Comparison of ENCODE assay signal across 9 cellular contexts in the genomic region with DNA sequence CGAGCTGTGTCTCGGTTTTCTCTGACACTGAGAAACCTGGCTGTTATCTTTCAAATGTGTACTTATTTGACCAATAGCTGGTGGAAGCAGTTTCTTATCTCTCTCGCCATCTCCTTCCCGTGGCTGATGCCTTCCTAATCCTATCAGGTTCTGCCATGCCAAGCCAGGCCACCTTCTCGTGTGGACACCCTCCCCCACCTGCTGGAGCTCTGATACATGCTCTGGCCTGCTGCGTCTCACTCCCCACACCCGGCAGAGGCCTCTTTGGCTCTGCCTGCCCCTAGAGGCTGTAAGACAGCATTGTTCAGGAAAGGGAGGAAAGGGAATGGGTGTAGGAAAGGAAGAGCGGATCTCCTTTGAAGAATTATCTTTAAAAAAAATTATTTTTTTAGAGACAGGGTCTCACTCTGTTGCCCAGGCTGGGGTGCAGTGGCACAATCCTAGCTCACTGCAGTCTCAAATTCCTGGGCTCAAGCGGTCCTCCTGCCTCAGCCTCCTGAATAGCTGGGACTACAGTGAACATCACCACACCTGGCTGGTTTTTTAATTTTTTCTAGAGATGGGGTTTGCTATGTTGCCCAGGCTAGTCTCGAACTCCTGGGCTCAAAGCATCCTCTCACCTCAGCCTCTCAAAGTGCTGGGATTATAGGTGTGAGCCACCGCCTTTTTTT. TPM values are rescaled to one million over a fixed set of nuclear protein-coding genes. Genes with fewer than 3 reads are reported as not detected.
A peak's percentile ranks its signal among the peaks of the same experiment; 100 is the strongest.
DNase-seq lines count a peak whose midpoint lies in the region; ATAC-seq, FAIRE-seq and TF ChIP-seq lines count a peak whose summit lies in the region.
"Had no signal": no experiment of that assay in that cellular context is flagged by ENCODE, and none has a peak within 500 bp of the region (broad histone marks: within the 10 kb centered on the region; RNA-seq: fewer than 3 reads in every experiment).

No MANE protein-coding gene starts in this region.

- POLR2A ChIA-PET in HepG2 (lab: Yijun Ruan, JAX), result interaction anchor here (0.6 to 2.6 kb wide), 10 partner anchors 8 to 501 kb away, joined by 3 to 8 read pairs (median 4); a partner anchor contains a TSS

- DNase-seq in Caki2 (ENCODE audit: low read depth), result peak; percentile 80
- DNase-seq in HFFc6, result peak; percentile 77
- DNase-seq in NCI-H69 (lab: John Stamatoyannopoulos, UW), result peak; percentile 78
- peak; percentile 69 for DNase-seq in mammary epithelial cell
- DNase-seq in HepG2 (ENCODE audit: low spot score), result peak; percentile 81
- peak; percentile 34 to 69 for DNase-seq in tibial artery

- TF ChIP-seq POLR2A in HepG2 (IDR thresholded peaks at IDR 0.05; ENCODE audit: insufficient read depth in 1 of 2, low read depth in 2 of 2, low read length in 2 of 2), result no peak

- TF ChIP-seq CTCF in HFFc6 (IDR thresholded peaks at IDR 0.05), result peak; percentile 78
- peak; percentile 72 to 90 for TF ChIP-seq CTCF in mammary epithelial cell (conservative IDR thresholded peaks at IDR 0.05 in 1 of 2, IDR thresholded peaks at IDR 0.05 in 1 of 2; ENCODE audit: extremely low read depth in 1 of 2, insufficient read depth in 1 of 2, low read depth in 1 of 2, low read length in 2 of 2)
- TF ChIP-seq CTCF in HepG2 (CRISPR knock-in tag; IDR thresholded peaks at IDR 0.05), result peak; percentile 76
- peak; percentile 50 to 51 for TF ChIP-seq CTCF in tibial artery (IDR thresholded peaks at IDR 0.05)

- in situ Hi-C loops in Caki2 (cut with HindIII; ENCODE audit: low pct_unique_long_range_greater_than_20kb, low sequenced_read_pairs) (no loop called here), mammary epithelial cell (cut with MboI; ENCODE audit: low sequenced_read_pairs in 2 of 2) (loop anchor here (10.0 to 25.0 kb wide), 3 partner anchors 267 to 423 kb away; a partner anchor contains a TSS), HepG2 (cut with HindIII; ENCODE audit: extremely low pct_ligation_motif_present, low pct_unique_long_range_greater_than_20kb) (loop anchor here (10.0 kb wide), 1 partner anchor 423 kb away; a partner anchor contains a TSS)

- TF ChIP-seq RAD21 in HepG2 (CRISPR knock-in tag; IDR thresholded peaks at IDR 0.05), result peak; percentile 78

- WGBS in mammary epithelial cell (ENCODE audit: low coverage, missing lambda C conversion rate), result 32% methylated on average over 11 of the region's 11 CpGs
- 25% methylated on average over 11 of the region's 11 CpGs for WGBS in HepG2 (ENCODE audit: low lambda C conversion rate)

- H3K27ac ChIP-seq in mammary epithelial cell (ENCODE audit: insufficient read depth, low read depth, low read length) (peak overlapping the region; percentile 75), HepG2 (ENCODE audit: extremely low read length, insufficient read depth, low read length) (no peak overlapping the region), tibial artery (peak overlapping the region; percentile 66 to 80)

- H3K4me3 ChIP-seq in mammary epithelial cell (replicated peaks in 1 of 3; ENCODE audit: insufficient read depth in 1 of 3, low read depth in 2 of 3, low read length in 3 of 3) (no peak overlapping the region), HepG2 (replicated peaks in 1 of 3; ENCODE audit: insufficient read depth in 1 of 3, low read depth in 2 of 3, low read length in 3 of 3) (0 out of 6 replicates have a peak overlapping the region, but pooled peaks of 1 of the 3 experiments have one; percentile 29), tibial artery (no peak overlapping the region)

- H3K4me3 Mint-ChIP-seq in HFFc6, result peak overlapping the region; percentile 38

- TF ChIP-seq EP300 in HepG2 (IDR thresholded peaks at IDR 0.05; ENCODE audit: low read depth in 2 of 2, low read length in 2 of 2), result no peak
- TF ChIP-seq EP300 in HepG2 (CRISPR knock-in tag; IDR thresholded peaks at IDR 0.05; ENCODE audit: borderline replicate concordance), result no peak

- peaks cover 52% of the 10 kb centered on the region for H3K4me1 Mint-ChIP-seq in HFFc6 (ENCODE audit: low read depth)

- FAIRE-seq in HepG2 (lab: Jason Lieb, UNC), result peak; percentile 46

- no peak overlapping the region for H3K9ac ChIP-seq in mammary epithelial cell (ENCODE audit: insufficient read depth, low read length)
- H3K9ac ChIP-seq in HepG2 (ENCODE audit: insufficient read depth, low read depth, low read length), result no peak overlapping the region

- H3K4me2 ChIP-seq in mammary epithelial cell (ENCODE audit: insufficient read depth, low read depth, low read length) (peak overlapping the region; percentile 58), HepG2 (ENCODE audit: low read depth, low read length) (peak overlapping the region; percentile 52)

- BruUV-seq in mammary epithelial cell (replicated peaks; lab: Mats Ljungman, UMichigan), result no TSS peak
- no TSS peak for BruUV-seq in HepG2 (replicated peaks; lab: Mats Ljungman, UMichigan)

- H3K79me2 ChIP-seq in mammary epithelial cell (ENCODE audit: insufficient read depth, low read length) (peaks cover 25% of the 10 kb centered on the region), HepG2 (ENCODE audit: insufficient read depth, low read length) (peaks cover 8% of the 10 kb centered on the region)

- dilution Hi-C loops in mammary epithelial cell (cut with HindIII; ENCODE audit: low sequenced_read_pairs), result loop anchor here (5.0 to 25.0 kb wide), 5 partner anchors 73 to 487 kb away; a partner anchor contains a TSS

- H3K36me3 ChIP-seq in mammary epithelial cell (ENCODE audit: insufficient read depth, low read length), result no peaks in the 10 kb centered on the region
- no peaks in the 10 kb centered on the region for H3K36me3 ChIP-seq in HepG2 (replicated peaks in 1 of 2; ENCODE audit: control insufficient read depth in 1 of 2, insufficient read depth in 2 of 2, low read length in 2 of 2)
- peaks cover 0 to 10% (median 0%) of the 10 kb centered on the region in 3 donors for H3K36me3 ChIP-seq in tibial artery

- H3K4me1 ChIP-seq in mammary epithelial cell (ENCODE audit: insufficient read depth, low read length) (peaks cover 40% of the 10 kb centered on the region), HepG2 (ENCODE audit: insufficient read depth, low read length) (peaks cover 53% of the 10 kb centered on the region), tibial artery (peaks cover 5 to 53% (median 50%) of the 10 kb centered on the region in 4 donors)

- peak overlapping the region; percentile 69 for H2AFZ ChIP-seq in mammary epithelial cell (ENCODE audit: low read depth, low read length)
- H2AFZ ChIP-seq in HepG2 (ENCODE audit: low read length), result no peak overlapping the region

- CTCF ChIA-PET in mammary epithelial cell (lab: Charles Lee; ENCODE audit: low non-redundant PET), result interaction anchor here (0.6 to 1.1 kb wide), 9 partner anchors 8 to 467 kb away, joined by 3 to 14 read pairs (median 4); a partner anchor contains a TSS
- CTCF ChIA-PET in HepG2 (lab: Yijun Ruan, JAX; ENCODE audit: low intra/inter-chr PET ratio, low total read pairs), result interaction anchor here (1.3 kb wide), 1 partner anchor 9 kb away, joined by 5 read pairs; a partner anchor contains a TSS

- H3K9me3 Mint-ChIP-seq in HFFc6, result no peaks in the 10 kb centered on the region

- H4K20me1 ChIP-seq in mammary epithelial cell (ENCODE audit: insufficient read depth, low read length), result no peaks in the 10 kb centered on the region
- peaks cover 23% of the 10 kb centered on the region for H4K20me1 ChIP-seq in HepG2 (ENCODE audit: insufficient read depth, low read length)

- ATAC-seq in HepG2, result peak; percentile 90
- no peak for ATAC-seq in HG02973 (IDR thresholded peaks at IDR 0.05; ENCODE audit: unreplicated experiment)
- no peak for ATAC-seq in HG02981 (IDR thresholded peaks at IDR 0.05; ENCODE audit: unreplicated experiment)

- intact Hi-C loops in mammary epithelial cell (cut with micrococcal nuclease) (loop anchor here (2.0 to 5.0 kb wide), 2 partner anchors 245 to 415 kb away; no protein-coding TSS in a partner anchor), HepG2 (cut with micrococcal nuclease; ENCODE audit: unreplicated experiment) (no loop called here), tibial artery (cut with DNase I; ENCODE audit: low total_unique reads) (loop anchor here (10.0 kb wide), 1 partner anchor 423 kb away; a partner anchor contains a TSS)

- H3K36me3 Mint-ChIP-seq in HFFc6 (ENCODE audit: low read depth), result no peaks in the 10 kb centered on the region

- peak overlapping the region; percentile 93 for H3K27ac Mint-ChIP-seq in HFFc6

- H3K9me3 ChIP-seq in mammary epithelial cell (replicated peaks; ENCODE audit: insufficient read depth, low read length) (no peaks in the 10 kb centered on the region), HepG2 (ENCODE audit: low read length) (no peaks in the 10 kb centered on the region), tibial artery (no peaks in the 10 kb centered on the region)

- no peaks in the 10 kb centered on the region; the same call in 1 of the 2 replicates for H3K27me3 Mint-ChIP-seq in HFFc6 (ENCODE audit: insufficient read depth)

- H3K27me3 ChIP-seq in mammary epithelial cell (ENCODE audit: insufficient read depth, low read length) (no peaks in the 10 kb centered on the region), HepG2 (ENCODE audit: control insufficient read depth in 1 of 2, insufficient read depth in 2 of 2, low read length in 2 of 2) (no peaks in the 10 kb centered on the region), tibial artery (no peaks in the 10 kb centered on the region)

RNA-seq across cellular contexts. Expression of a gene that starts 7.5 kb away (rescaled TPM):
- total RNA-seq in Caki2 (2014; rRNA removed; shearing (Covaris generic); ENCODE audit: low replicate concordance), result 19.3 and 22.5 TPM in 2 replicates
- total RNA-seq in HFFc6 (2021; fragmentation: NEBNext Ultra II Directional; extraction: Animal tissue kit (Norgen Biotek cat#: 25700)), result 10 to 100 TPM in 2 of 6 experiments, 1 to 10 TPM in 4; 7.6 to 11.8 (median 9.3) TPM
- total RNA-seq in mammary epithelial cell (10 to 100 TPM in 1 of 2 donors, 1 to 10 TPM in 1; 8.7 to 10.7 TPM), HepG2 (2016; rRNA removed; fragmentation: Illumina TruSeq; extraction: Trizol) (13.0 and 22.3 TPM in 2 replicates)
- polyA plus RNA-seq in mammary epithelial cell (6.4 TPM), HepG2 (2011; rRNA removed) (10.8 and 11.9 TPM in 2 replicates)
- 9.8 TPM for polyA minus RNA-seq in mammary epithelial cell
- total RNA-seq in HepG2 (2016; cell fraction: cytosol; rRNA removed; fragmentation: Illumina TruSeq; extraction: Trizol; ENCODE audit: low read depth), result 2.5 and 3.1 TPM in 2 replicates
- 10.7 and 21.4 TPM in 2 replicates for total RNA-seq in HepG2 (2016; cell fraction: insoluble cytoplasmic fraction; rRNA removed; fragmentation: Illumina TruSeq; extraction: Trizol)
- total RNA-seq in HepG2 (2016; cell fraction: membrane; rRNA removed; fragmentation: Illumina TruSeq; extraction: Trizol), result 5.2 and 6.5 TPM in 2 replicates
- total RNA-seq in HepG2 (2016; cell fraction: nucleus; rRNA removed; fragmentation: Illumina TruSeq; extraction: Trizol), result 20.2 and 21.0 TPM in 2 replicates
- 6.1 and 8.8 TPM in 2 replicates for polyA plus RNA-seq in HepG2 (2011; cell fraction: cytosol; rRNA removed)
- polyA plus RNA-seq in HepG2 (2011; cell fraction: nucleus; rRNA removed), result 83.4 and 108 TPM in 2 replicates
- polyA plus RNA-seq in HepG2 (2012), result 6.3 and 9.1 TPM in 2 replicates
- 1.9 and 2.5 TPM in 2 replicates for polyA plus RNA-seq in HepG2 (2016; cell fraction: cytosol; fragmentation: Illumina TruSeq; extraction: Trizol; ENCODE audit: low read depth)
- 13.4 and 15.6 TPM in 2 replicates for polyA plus RNA-seq in HepG2 (2016; cell fraction: insoluble cytoplasmic fraction; fragmentation: Illumina TruSeq; extraction: Trizol; ENCODE audit: low read depth)
- 3.6 and 4.2 TPM in 2 replicates for polyA plus RNA-seq in HepG2 (2016; cell fraction: membrane; fragmentation: Illumina TruSeq; extraction: Trizol; ENCODE audit: low read depth)
- polyA plus RNA-seq in HepG2 (2016; cell fraction: nucleus; fragmentation: Illumina TruSeq; extraction: Trizol; ENCODE audit: insufficient read depth, low read depth), result 51.3 and 57.5 TPM in 2 replicates
- 7.1 and 29.7 TPM in 2 replicates for polyA minus RNA-seq in HepG2 (2011; rRNA and poly(A)+ RNA removed; ENCODE audit: low replicate concordance)
- polyA minus RNA-seq in HepG2 (2011; cell fraction: cytosol; rRNA and poly(A)+ RNA removed), result 6.3 and 6.8 TPM in 2 replicates
- 19.5 and 24.3 TPM in 2 replicates for polyA minus RNA-seq in HepG2 (2011; cell fraction: nucleus; rRNA and poly(A)+ RNA removed)

RNA-seq across cellular contexts. Expression of a gene that starts 9.2 kb away (rescaled TPM):
- total RNA-seq in Caki2 (2014; rRNA removed; shearing (Covaris generic); ENCODE audit: low replicate concordance), result 0.47 and 1.4 TPM in 2 replicates
- total RNA-seq in HFFc6 (2021; fragmentation: NEBNext Ultra II Directional; extraction: Animal tissue kit (Norgen Biotek cat#: 25700)), result under 1 TPM; 0.14 to 0.47 (median 0.23) TPM
- under 1 TPM; 0.09 to 0.17 TPM for total RNA-seq in mammary epithelial cell
- polyA plus RNA-seq in mammary epithelial cell, result 0.06 TPM
- not detected for polyA minus RNA-seq in mammary epithelial cell
- not detected in 2 replicates for total RNA-seq in HepG2 (2016; rRNA removed; fragmentation: Illumina TruSeq; extraction: Trizol)
- total RNA-seq in HepG2 (2016; cell fraction: cytosol; rRNA removed; fragmentation: Illumina TruSeq; extraction: Trizol; ENCODE audit: low read depth), result 0.20 TPM in 1 of 2 replicates, not detected in the other
- total RNA-seq in HepG2 (2016; cell fraction: insoluble cytoplasmic fraction; rRNA removed; fragmentation: Illumina TruSeq; extraction: Trizol), result not detected in 2 replicates
- total RNA-seq in HepG2 (2016; cell fraction: membrane; rRNA removed; fragmentation: Illumina TruSeq; extraction: Trizol), result not detected in 2 replicates
- total RNA-seq in HepG2 (2016; cell fraction: nucleus; rRNA removed; fragmentation: Illumina TruSeq; extraction: Trizol), result not detected in 2 replicates
- 0.03 and 0.04 TPM in 2 replicates for polyA plus RNA-seq in HepG2 (2011; rRNA removed)
- 0.04 TPM in 1 of 2 replicates, not detected in the other for polyA plus RNA-seq in HepG2 (2011; cell fraction: cytosol; rRNA removed)
- not detected in 2 replicates for polyA plus RNA-seq in HepG2 (2011; cell fraction: nucleus; rRNA removed)
- not detected in 2 replicates for polyA plus RNA-seq in HepG2 (2012)
- polyA plus RNA-seq in HepG2 (2016; cell fraction: cytosol; fragmentation: Illumina TruSeq; extraction: Trizol; ENCODE audit: low read depth), result not detected in 2 replicates
- polyA plus RNA-seq in HepG2 (2016; cell fraction: insoluble cytoplasmic fraction; fragmentation: Illumina TruSeq; extraction: Trizol; ENCODE audit: low read depth), result not detected in 2 replicates
- not detected in 2 replicates for polyA plus RNA-seq in HepG2 (2016; cell fraction: membrane; fragmentation: Illumina TruSeq; extraction: Trizol; ENCODE audit: low read depth)
- polyA plus RNA-seq in HepG2 (2016; cell fraction: nucleus; fragmentation: Illumina TruSeq; extraction: Trizol; ENCODE audit: insufficient read depth, low read depth), result not detected in 2 replicates
- 0.12 TPM in 1 of 2 replicates, not detected in the other for polyA minus RNA-seq in HepG2 (2011; rRNA and poly(A)+ RNA removed; ENCODE audit: low replicate concordance)
- not detected in 2 replicates for polyA minus RNA-seq in HepG2 (2011; cell fraction: cytosol; rRNA and poly(A)+ RNA removed)
- not detected in 2 replicates for polyA minus RNA-seq in HepG2 (2011; cell fraction: nucleus; rRNA and poly(A)+ RNA removed)

RNA-seq across cellular contexts. Expression of a gene that starts 20.1 kb away (rescaled TPM):
- 12.5 and 20.3 TPM in 2 replicates for total RNA-seq in Caki2 (2014; rRNA removed; shearing (Covaris generic); ENCODE audit: low replicate concordance)
- 100 to 1,000 TPM; 163 to 209 (median 191) TPM for total RNA-seq in HFFc6 (2021; fragmentation: NEBNext Ultra II Directional; extraction: Animal tissue kit (Norgen Biotek cat#: 25700))
- total RNA-seq in mammary epithelial cell (10 to 100 TPM; 45.4 to 50.7 TPM), HepG2 (2016; rRNA removed; fragmentation: Illumina TruSeq; extraction: Trizol) (0.52 and 0.80 TPM in 2 replicates)
- polyA plus RNA-seq in mammary epithelial cell (22.7 TPM), HepG2 (2011; rRNA removed) (2.9 TPM in 2 replicates)
- polyA minus RNA-seq in mammary epithelial cell, result 62.4 TPM
- 0.53 and 0.61 TPM in 2 replicates for total RNA-seq in HepG2 (2016; cell fraction: cytosol; rRNA removed; fragmentation: Illumina TruSeq; extraction: Trizol; ENCODE audit: low read depth)
- 0.31 and 0.87 TPM in 2 replicates for total RNA-seq in HepG2 (2016; cell fraction: insoluble cytoplasmic fraction; rRNA removed; fragmentation: Illumina TruSeq; extraction: Trizol)
- total RNA-seq in HepG2 (2016; cell fraction: membrane; rRNA removed; fragmentation: Illumina TruSeq; extraction: Trizol), result 0.72 and 0.80 TPM in 2 replicates
- 0.84 and 0.97 TPM in 2 replicates for total RNA-seq in HepG2 (2016; cell fraction: nucleus; rRNA removed; fragmentation: Illumina TruSeq; extraction: Trizol)
- polyA plus RNA-seq in HepG2 (2011; cell fraction: cytosol; rRNA removed), result 2.2 and 2.6 TPM in 2 replicates
- polyA plus RNA-seq in HepG2 (2011; cell fraction: nucleus; rRNA removed), result 6.8 and 7.8 TPM in 2 replicates
- 0.55 and 1.2 TPM in 2 replicates for polyA plus RNA-seq in HepG2 (2012)
- 1.5 and 2.0 TPM in 2 replicates for polyA plus RNA-seq in HepG2 (2016; cell fraction: cytosol; fragmentation: Illumina TruSeq; extraction: Trizol; ENCODE audit: low read depth)
- 1.0 and 1.6 TPM in 2 replicates for polyA plus RNA-seq in HepG2 (2016; cell fraction: insoluble cytoplasmic fraction; fragmentation: Illumina TruSeq; extraction: Trizol; ENCODE audit: low read depth)
- polyA plus RNA-seq in HepG2 (2016; cell fraction: membrane; fragmentation: Illumina TruSeq; extraction: Trizol; ENCODE audit: low read depth), result 1.6 and 2.4 TPM in 2 replicates
- polyA plus RNA-seq in HepG2 (2016; cell fraction: nucleus; fragmentation: Illumina TruSeq; extraction: Trizol; ENCODE audit: insufficient read depth, low read depth), result 1.2 and 2.2 TPM in 2 replicates
- 1.8 and 12.1 TPM in 2 replicates for polyA minus RNA-seq in HepG2 (2011; rRNA and poly(A)+ RNA removed; ENCODE audit: low replicate concordance)
- 1.4 and 3.0 TPM in 2 replicates for polyA minus RNA-seq in HepG2 (2011; cell fraction: cytosol; rRNA and poly(A)+ RNA removed)
- polyA minus RNA-seq in HepG2 (2011; cell fraction: nucleus; rRNA and poly(A)+ RNA removed), result 1.2 and 3.4 TPM in 2 replicates

RNA-seq across cellular contexts. Expression of a gene that starts 23.7 kb away (rescaled TPM):
- total RNA-seq in Caki2 (2014; rRNA removed; shearing (Covaris generic); ENCODE audit: low replicate concordance), result not detected in 2 replicates
- not detected for total RNA-seq in HFFc6 (2021; fragmentation: NEBNext Ultra II Directional; extraction: Animal tissue kit (Norgen Biotek cat#: 25700))
- total RNA-seq in mammary epithelial cell (not detected), HepG2 (2016; rRNA removed; fragmentation: Illumina TruSeq; extraction: Trizol) (not detected in 2 replicates)
- polyA plus RNA-seq in mammary epithelial cell (not detected), HepG2 (2011; rRNA removed) (not detected in 2 replicates)
- polyA minus RNA-seq in mammary epithelial cell, result not detected
- total RNA-seq in HepG2 (2016; cell fraction: cytosol; rRNA removed; fragmentation: Illumina TruSeq; extraction: Trizol; ENCODE audit: low read depth), result not detected in 2 replicates
- total RNA-seq in HepG2 (2016; cell fraction: insoluble cytoplasmic fraction; rRNA removed; fragmentation: Illumina TruSeq; extraction: Trizol), result not detected in 2 replicates
- total RNA-seq in HepG2 (2016; cell fraction: membrane; rRNA removed; fragmentation: Illumina TruSeq; extraction: Trizol), result not detected in 2 replicates
- total RNA-seq in HepG2 (2016; cell fraction: nucleus; rRNA removed; fragmentation: Illumina TruSeq; extraction: Trizol), result not detected in 2 replicates
- not detected in 2 replicates for polyA plus RNA-seq in HepG2 (2011; cell fraction: cytosol; rRNA removed)
- polyA plus RNA-seq in HepG2 (2011; cell fraction: nucleus; rRNA removed), result not detected in 2 replicates
- not detected in 2 replicates for polyA plus RNA-seq in HepG2 (2012)
- not detected in 2 replicates for polyA plus RNA-seq in HepG2 (2016; cell fraction: cytosol; fragmentation: Illumina TruSeq; extraction: Trizol; ENCODE audit: low read depth)
- not detected in 2 replicates for polyA plus RNA-seq in HepG2 (2016; cell fraction: insoluble cytoplasmic fraction; fragmentation: Illumina TruSeq; extraction: Trizol; ENCODE audit: low read depth)
- polyA plus RNA-seq in HepG2 (2016; cell fraction: membrane; fragmentation: Illumina TruSeq; extraction: Trizol; ENCODE audit: low read depth), result not detected in 2 replicates
- not detected in 2 replicates for polyA plus RNA-seq in HepG2 (2016; cell fraction: nucleus; fragmentation: Illumina TruSeq; extraction: Trizol; ENCODE audit: insufficient read depth, low read depth)
- polyA minus RNA-seq in HepG2 (2011; rRNA and poly(A)+ RNA removed; ENCODE audit: low replicate concordance), result not detected in 2 replicates
- not detected in 2 replicates for polyA minus RNA-seq in HepG2 (2011; cell fraction: cytosol; rRNA and poly(A)+ RNA removed)
- polyA minus RNA-seq in HepG2 (2011; cell fraction: nucleus; rRNA and poly(A)+ RNA removed), result not detected in 2 replicates
- total RNA-seq: T-helper 1 cell treated with Interleukin-12 subunit alpha and Interleukin-12 subunit beta and Interleukin-4 antibody, amounts not matched to agents 30 ng/mL and 1 ng/mL, for 36 hours had no signal

RNA-seq across cellular contexts. Expression of a gene that starts 31.1 kb away (rescaled TPM):
- not detected in 2 replicates for total RNA-seq in Caki2 (2014; rRNA removed; shearing (Covaris generic); ENCODE audit: low replicate concordance)
- total RNA-seq in HFFc6 (2021; fragmentation: NEBNext Ultra II Directional; extraction: Animal tissue kit (Norgen Biotek cat#: 25700)), result under 1 TPM in 2 of 6 experiments, not detected in 4; 0.19 to 0.21 TPM
- total RNA-seq in mammary epithelial cell (under 1 TPM in 1 of 2 donors, not detected in 1; 0.66 TPM), HepG2 (2016; rRNA removed; fragmentation: Illumina TruSeq; extraction: Trizol) (0.44 and 0.97 TPM in 2 replicates)
- polyA plus RNA-seq in mammary epithelial cell (0.17 TPM), HepG2 (2011; rRNA removed) (0.24 and 0.64 TPM in 2 replicates)
- not detected for polyA minus RNA-seq in mammary epithelial cell
- total RNA-seq in HepG2 (2016; cell fraction: cytosol; rRNA removed; fragmentation: Illumina TruSeq; extraction: Trizol; ENCODE audit: low read depth), result 0.30 and 0.44 TPM in 2 replicates
- total RNA-seq in HepG2 (2016; cell fraction: insoluble cytoplasmic fraction; rRNA removed; fragmentation: Illumina TruSeq; extraction: Trizol), result 0.97 TPM in 1 of 2 replicates, not detected in the other
- total RNA-seq in HepG2 (2016; cell fraction: membrane; rRNA removed; fragmentation: Illumina TruSeq; extraction: Trizol), result 0.53 and 0.72 TPM in 2 replicates
- 0.81 and 2.1 TPM in 2 replicates for total RNA-seq in HepG2 (2016; cell fraction: nucleus; rRNA removed; fragmentation: Illumina TruSeq; extraction: Trizol)
- 0.10 and 0.27 TPM in 2 replicates for polyA plus RNA-seq in HepG2 (2011; cell fraction: cytosol; rRNA removed)
- polyA plus RNA-seq in HepG2 (2011; cell fraction: nucleus; rRNA removed), result 3.9 and 6.8 TPM in 2 replicates
- polyA plus RNA-seq in HepG2 (2012), result 2.0 and 11.8 TPM in 2 replicates
- polyA plus RNA-seq in HepG2 (2016; cell fraction: cytosol; fragmentation: Illumina TruSeq; extraction: Trizol; ENCODE audit: low read depth), result 0.08 and 0.14 TPM in 2 replicates
- 0.51 TPM in 1 of 2 replicates, not detected in the other for polyA plus RNA-seq in HepG2 (2016; cell fraction: insoluble cytoplasmic fraction; fragmentation: Illumina TruSeq; extraction: Trizol; ENCODE audit: low read depth)
- 0.20 and 0.42 TPM in 2 replicates for polyA plus RNA-seq in HepG2 (2016; cell fraction: membrane; fragmentation: Illumina TruSeq; extraction: Trizol; ENCODE audit: low read depth)
- 3.2 TPM in 2 replicates for polyA plus RNA-seq in HepG2 (2016; cell fraction: nucleus; fragmentation: Illumina TruSeq; extraction: Trizol; ENCODE audit: insufficient read depth, low read depth)
- 0.09 and 1.2 TPM in 2 replicates for polyA minus RNA-seq in HepG2 (2011; rRNA and poly(A)+ RNA removed; ENCODE audit: low replicate concordance)
- not detected in 2 replicates for polyA minus RNA-seq in HepG2 (2011; cell fraction: cytosol; rRNA and poly(A)+ RNA removed)
- 0.77 and 0.87 TPM in 2 replicates for polyA minus RNA-seq in HepG2 (2011; cell fraction: nucleus; rRNA and poly(A)+ RNA removed)
- total RNA-seq: T-helper 1 cell treated with Interleukin-12 subunit alpha and Interleukin-12 subunit beta and Interleukin-4 antibody, amounts not matched to agents 30 ng/mL and 1 ng/mL, for 36 hours had no signal
